ENCODE assay signal across 26 cellular contexts in genomic region chr2:129431881-129432280, GRCh38.
A peak's percentile ranks its signal among the peaks of the same experiment; 100 is the strongest.
DNase-seq lines count a peak whose midpoint lies in the region; ATAC-seq and FAIRE-seq lines count a peak whose summit lies in the region.
"Had no signal": no experiment of that assay in that cellular context is flagged by ENCODE, and none has a peak within 500 bp of the region (broad histone marks: within the 10 kb centered on the region; RNA-seq: fewer than 3 reads in every experiment).

No MANE protein-coding gene starts in this region.

- H3K36me3 ChIP-seq in naive thymus-derived CD4-positive, alpha-beta T cell (ENCODE audit: control insufficient read depth in 2 of 3, insufficient read depth in 3 of 3, low read length in 3 of 3), result no peaks in the 10 kb centered on the region
- H3K36me3 ChIP-seq: BLaER1 treated with 17β-estradiol and CSF1 and Interleukin-3, amounts not matched to agents 10 nM and 100 nM had no signal

- H3K27me3 Mint-ChIP-seq in activated CD4-positive, alpha-beta T cell treated with anti-CD3 and anti-CD28 coated beads, Interleukin-2, amount 10 ng/mL, durations not matched to agents 24 days and 14 days, result no peaks in the 10 kb centered on the region
- H3K27me3 Mint-ChIP-seq in naive thymus-derived CD4-positive, alpha-beta T cell, result peaks cover 0 to 21% (median 5%) of the 10 kb centered on the region in 5 donors
- H3K27me3 Mint-ChIP-seq: CD8-positive, alpha-beta memory T cell had no signal

- no peak overlapping the region for H3K27ac ChIP-seq in naive thymus-derived CD4-positive, alpha-beta T cell (ENCODE audit: low read depth, low read length)
- H3K27ac ChIP-seq: 22Rv1; A549; BLaER1 treated with 17β-estradiol and CSF1 and Interleukin-3, amounts not matched to agents 10 nM and 100 nM; C4-2B had no signal

- no peak overlapping the region for H3K27ac Mint-ChIP-seq in activated CD4-positive, alpha-beta T cell treated with anti-CD3 and anti-CD28 coated beads, Interleukin-2, amount 10 ng/mL, durations not matched to agents 24 days and 14 days
- H3K27ac Mint-ChIP-seq in naive thymus-derived CD4-positive, alpha-beta T cell, result no peak overlapping the region
- H3K27ac Mint-ChIP-seq in stimulated activated effector memory CD8-positive, alpha-beta T cell treated with anti-CD3 and anti-CD28 coated beads, Interleukin-12 subunit alpha, Interleukin-12 subunit beta, amount 100 ng/mL, for 72 hours, result no peak overlapping the region
- H3K27ac Mint-ChIP-seq: B cell; CD4-positive, alpha-beta T cell; CD8-positive, alpha-beta memory T cell had no signal

- H3K9me3 ChIP-seq in naive thymus-derived CD4-positive, alpha-beta T cell (ENCODE audit: control insufficient read depth in 2 of 3, low read length in 3 of 3), result no peaks in the 10 kb centered on the region
- H3K9me3 ChIP-seq: A549; BLaER1 treated with 17β-estradiol and CSF1 and Interleukin-3, amounts not matched to agents 10 nM and 100 nM had no signal

- no peaks in the 10 kb centered on the region for H3K27me3 ChIP-seq in naive thymus-derived CD4-positive, alpha-beta T cell (ENCODE audit: control insufficient read depth in 2 of 2, insufficient read depth in 2 of 2, low read length in 2 of 2)
- H3K27me3 ChIP-seq: BLaER1 treated with 17β-estradiol and CSF1 and Interleukin-3, amounts not matched to agents 10 nM and 100 nM had no signal

- H3K4me1 ChIP-seq in naive thymus-derived CD4-positive, alpha-beta T cell (ENCODE audit: control insufficient read depth in 2 of 2, insufficient read depth in 2 of 2, low read length in 2 of 2), result no peaks in the 10 kb centered on the region
- H3K4me1 ChIP-seq: A549; BLaER1 treated with 17β-estradiol and CSF1 and Interleukin-3, amounts not matched to agents 10 nM and 100 nM had no signal

- no peak overlapping the region for H3K4me3 Mint-ChIP-seq in activated CD4-positive, alpha-beta T cell treated with anti-CD3 and anti-CD28 coated beads, Interleukin-2, amount 10 ng/mL, durations not matched to agents 24 days and 14 days
- H3K4me3 Mint-ChIP-seq in naive thymus-derived CD4-positive, alpha-beta T cell, result no peak overlapping the region
- H3K4me3 Mint-ChIP-seq in stimulated activated effector memory CD8-positive, alpha-beta T cell treated with anti-CD3 and anti-CD28 coated beads, Interleukin-12 subunit alpha, Interleukin-12 subunit beta, amount 100 ng/mL, for 72 hours, result no peak overlapping the region
- H3K4me3 Mint-ChIP-seq: B cell; CD4-positive, alpha-beta T cell; CD8-positive, alpha-beta memory T cell had no signal

- CTCF ChIA-PET in naive thymus-derived CD4-positive, alpha-beta T cell (lab: Charles Lee), result no interaction called here

- no peak overlapping the region for H3K4me3 ChIP-seq in naive thymus-derived CD4-positive, alpha-beta T cell (ENCODE audit: low read length)
- H3K4me3 ChIP-seq: A549; BLaER1 treated with 17β-estradiol and CSF1 and Interleukin-3, amounts not matched to agents 10 nM and 100 nM; GM12878 had no signal

- peak; percentile 24 for ATAC-seq in naive thymus-derived CD4-positive, alpha-beta T cell
- peak; percentile 44 for ATAC-seq in stimulated activated effector memory CD8-positive, alpha-beta T cell treated with anti-CD3 and anti-CD28 coated beads, Interleukin-12 subunit alpha, Interleukin-12 subunit beta, amount 100 ng/mL, for 72 hours
- ATAC-seq: A549, GM12878 had no signal

- intact Hi-C loops in activated CD4-positive, alpha-beta T cell treated with anti-CD3 and anti-CD28 coated beads, Interleukin-2, amount 10 ng/mL, durations not matched to agents 24 days and 14 days (cut with micrococcal nuclease), result no loop called here
- intact Hi-C loops in naive thymus-derived CD4-positive, alpha-beta T cell (cut with micrococcal nuclease), result no loop called here

- H3K4me1 Mint-ChIP-seq in activated CD4-positive, alpha-beta T cell treated with anti-CD3 and anti-CD28 coated beads, Interleukin-2, amount 10 ng/mL, durations not matched to agents 24 days and 14 days, result no peaks in the 10 kb centered on the region
- H3K4me1 Mint-ChIP-seq in naive thymus-derived CD4-positive, alpha-beta T cell, result peaks cover 0 to 2% (median 0%) of the 10 kb centered on the region in 7 donors
- H3K4me1 Mint-ChIP-seq in stimulated activated effector memory CD8-positive, alpha-beta T cell treated with anti-CD3 and anti-CD28 coated beads, Interleukin-12 subunit alpha, Interleukin-12 subunit beta, amount 100 ng/mL, for 72 hours, result no peaks in the 10 kb centered on the region
- H3K4me1 Mint-ChIP-seq: B cell; CD8-positive, alpha-beta memory T cell had no signal

- H3K9me3 Mint-ChIP-seq in activated CD4-positive, alpha-beta T cell treated with anti-CD3 and anti-CD28 coated beads, Interleukin-2, amount 10 ng/mL, durations not matched to agents 24 days and 14 days, result no peaks in the 10 kb centered on the region
- peaks cover 0 to 7% (median 0%) of the 10 kb centered on the region in 11 donors for H3K9me3 Mint-ChIP-seq in naive thymus-derived CD4-positive, alpha-beta T cell
- peaks cover 10% of the 10 kb centered on the region for H3K9me3 Mint-ChIP-seq in stimulated activated effector memory CD8-positive, alpha-beta T cell treated with anti-CD3 and anti-CD28 coated beads, Interleukin-12 subunit alpha, Interleukin-12 subunit beta, amount 100 ng/mL, for 72 hours
- H3K9me3 Mint-ChIP-seq: CD4-positive, alpha-beta T cell had no signal

- no peaks in the 10 kb centered on the region for H3K36me3 Mint-ChIP-seq in activated CD4-positive, alpha-beta T cell treated with anti-CD3 and anti-CD28 coated beads, Interleukin-2, amount 10 ng/mL, durations not matched to agents 24 days and 14 days (ENCODE audit: low read depth)
- no peaks in the 10 kb centered on the region for H3K36me3 Mint-ChIP-seq in naive thymus-derived CD4-positive, alpha-beta T cell
- H3K36me3 Mint-ChIP-seq in stimulated activated effector memory CD8-positive, alpha-beta T cell treated with anti-CD3 and anti-CD28 coated beads, Interleukin-12 subunit alpha, Interleukin-12 subunit beta, amount 100 ng/mL, for 72 hours, result no peaks in the 10 kb centered on the region
- H3K36me3 Mint-ChIP-seq: CD8-positive, alpha-beta memory T cell had no signal

- peak; percentile 22 for DNase-seq in activated CD4-positive, alpha-beta T cell treated with anti-CD3 and anti-CD28 coated beads, Interleukin-2, amount 10 ng/mL, durations not matched to agents 24 days and 14 days
- no peak for DNase-seq in activated CD4-positive, alpha-beta T cell treated with anti-CD3 and anti-CD28 coated beads, Interleukin-2, amount 50 U/mL, for 4 hours
- no peak for DNase-seq in naive thymus-derived CD4-positive, alpha-beta T cell
- no peak for DNase-seq in stimulated activated effector memory CD8-positive, alpha-beta T cell treated with anti-CD3 and anti-CD28 coated beads, Interleukin-12 subunit alpha, Interleukin-12 subunit beta, amount 100 ng/mL, for 72 hours (ENCODE audit: low spot score in 2 of 2)
- no peak for DNase-seq in frontal cortex (ENCODE audit: low spot score in 2 of 2)
- no peak for DNase-seq in LoVo (ENCODE audit: low spot score)
- DNase-seq in OCI-M2 (lab: John Stamatoyannopoulos, UW; ENCODE audit: unreplicated experiment), result no peak
- DNase-seq: AML-193; CD4-positive, alpha-beta T cell; CD8-positive, alpha-beta memory T cell; COR-L47; DMS 273 treated with DMSO at 0.1 percent for 48 hours; DMS153; DMS53; DMS79; DND-41; EL; GDM1 had no signal

- POLR2A ChIA-PET in naive thymus-derived CD4-positive, alpha-beta T cell (lab: Charles Lee), result no interaction called here

- no peak for FAIRE-seq in frontal cortex (lab: Jason Lieb, UNC)
- FAIRE-seq: A549, GM12878, GM12892, GM18507 had no signal
